31 cellular contexts compared by ENCODE assay signal in the genomic region with DNA sequence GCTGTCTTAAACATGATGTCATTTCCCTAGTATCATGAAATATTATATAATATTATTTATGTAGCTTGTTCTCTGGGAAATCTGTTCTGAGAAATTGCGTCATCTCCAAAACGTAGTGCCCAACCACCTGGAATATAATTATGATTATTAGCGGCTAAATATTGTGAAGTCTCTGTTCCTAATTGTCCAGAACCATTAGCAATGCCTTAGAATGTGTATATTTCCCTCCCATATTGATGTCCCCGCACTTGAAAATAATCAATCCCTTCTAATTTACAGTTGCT. TPM values are rescaled to one million over a fixed set of nuclear protein-coding genes. Genes with fewer than 3 reads are reported as not detected.
"Had no signal": no experiment of that assay in that cellular context is flagged by ENCODE, and none has a peak within 500 bp of the region (broad histone marks: within the 10 kb centered on the region; RNA-seq: fewer than 3 reads in every experiment).

No MANE protein-coding gene starts in this region.

- ATAC-seq: activated naive CD8-positive, alpha-beta T cell treated with anti-CD3 and anti-CD28 coated beads, Interleukin-2, amount 50 U/mL, for 24 hours; activated T-cell treated with anti-CD3 and anti-CD28 coated beads, Interleukin-2, amount 50 U/mL, for 4 hours; activated T-helper 17 cell treated with anti-CD3 and anti-CD28 coated beads, Interleukin-2, amount 50 U/mL, for 72 hours; body of pancreas had no signal

- FAIRE-seq: astrocyte, bronchial epithelial cell, colon had no signal

- H3K27ac Mint-ChIP-seq: activated naive CD4-positive, alpha-beta T cell treated with anti-CD3 and anti-CD28 coated beads for 36 hours; activated naive CD4-positive, alpha-beta T cell treated with anti-CD3 and anti-CD28 coated beads, Interleukin-2, amount 10 ng/mL, durations not matched to agents 7 days and 5 days; activated naive CD4-positive, alpha-beta T cell treated with anti-CD3 and anti-CD28 coated beads, Interleukin-2, amount 50 U/mL, for 24 hours; activated naive CD4-positive, alpha-beta T cell treated with anti-CD3 and anti-CD28 coated beads, Interleukin-2, amount 50 U/mL, for 72 hours; activated naive CD8-positive, alpha-beta T cell; activated naive CD8-positive, alpha-beta T cell treated with anti-CD3 and anti-CD28 coated beads for 36 hours; activated naive CD8-positive, alpha-beta T cell treated with anti-CD3 and anti-CD28 coated beads, Interleukin-2, amount 10 ng/mL, durations not matched to agents 7 days and 5 days; activated naive CD8-positive, alpha-beta T cell treated with anti-CD3 and anti-CD28 coated beads, Interleukin-2, amount 50 U/mL, for 24 hours; activated T-cell treated with anti-CD3 and anti-CD28 coated beads, Interleukin-2, amount 50 U/mL, for 72 hours; activated T-helper 1 cell treated with anti-CD3 and anti-CD28 coated beads, Interleukin-12 subunit alpha, Interleukin-12 subunit beta, Interleukin-2, Interleukin-4 antibody, amounts not matched to agents 30 ng/mL and 10 ng/mL and 1 ng/mL, durations not matched to agents 14 hours and 24 hours and 36 hours; activated T-helper 17 cell treated with anti-CD3 and anti-CD28 coated beads, Interleukin-2, amount 50 U/mL, for 72 hours; activated T-helper 2 cell treated with anti-CD3 and anti-CD28 coated beads, Interferon-gamma antibody, Interleukin-2, Interleukin-4, amounts not matched to agents 10 μg/mL and 5 μg/mL and 100 μg/mL, durations not matched to agents 14 hours and 24 hours and 36 hours; brain had no signal

- H3K36me3 ChIP-seq: adrenal gland, ascending aorta, brain microvascular endothelial cell, breast epithelium, cardiac muscle cell had no signal

- H3K4me1 ChIP-seq: adrenal gland, ascending aorta, body of pancreas, breast epithelium had no signal

- H3K36me3 Mint-ChIP-seq: activated naive CD4-positive, alpha-beta T cell treated with anti-CD3 and anti-CD28 coated beads, Interleukin-2, amount 10 ng/mL, durations not matched to agents 7 days and 5 days; activated naive CD4-positive, alpha-beta T cell treated with anti-CD3 and anti-CD28 coated beads, Interleukin-2, amount 50 U/mL, for 24 hours; activated naive CD8-positive, alpha-beta T cell; activated naive CD8-positive, alpha-beta T cell treated with anti-CD3 and anti-CD28 coated beads for 36 hours; activated naive CD8-positive, alpha-beta T cell treated with anti-CD3 and anti-CD28 coated beads, Interleukin-2, amount 10 ng/mL, durations not matched to agents 7 days and 5 days; brain had no signal

- H3K9me3 ChIP-seq: adrenal gland, ascending aorta, body of pancreas had no signal

- DNase-seq: activated gamma-delta T cell, cerebellar nuclear complex had no signal

- H3K4me3 ChIP-seq: adrenal gland, ascending aorta, body of pancreas, breast epithelium, cardiac muscle cell had no signal

- H3K4me1 Mint-ChIP-seq: activated naive CD4-positive, alpha-beta T cell treated with anti-CD3 and anti-CD28 coated beads, Interleukin-2, amount 10 ng/mL, durations not matched to agents 7 days and 5 days; activated naive CD4-positive, alpha-beta T cell treated with anti-CD3 and anti-CD28 coated beads, Interleukin-2, amount 50 U/mL, for 24 hours; activated naive CD8-positive, alpha-beta T cell treated with anti-CD3 and anti-CD28 coated beads for 36 hours; activated naive CD8-positive, alpha-beta T cell treated with anti-CD3 and anti-CD28 coated beads, Interleukin-2, amount 10 ng/mL, durations not matched to agents 7 days and 5 days; activated naive CD8-positive, alpha-beta T cell treated with anti-CD3 and anti-CD28 coated beads, Interleukin-2, amount 50 U/mL, for 24 hours; activated T-helper 17 cell treated with anti-CD3 and anti-CD28 coated beads, Interleukin-2, amount 50 U/mL, for 72 hours; central memory CD8-positive, alpha-beta T cell had no signal

- H3K27me3 ChIP-seq: ascending aorta, body of pancreas, brain microvascular endothelial cell, cardiac muscle cell had no signal

- H3K4me3 Mint-ChIP-seq: activated naive CD4-positive, alpha-beta T cell treated with anti-CD3 and anti-CD28 coated beads for 36 hours; activated naive CD4-positive, alpha-beta T cell treated with anti-CD3 and anti-CD28 coated beads, Interleukin-2, amount 10 ng/mL, durations not matched to agents 7 days and 5 days; activated naive CD4-positive, alpha-beta T cell treated with anti-CD3 and anti-CD28 coated beads, Interleukin-2, amount 50 U/mL, for 24 hours; activated naive CD8-positive, alpha-beta T cell; activated naive CD8-positive, alpha-beta T cell treated with anti-CD3 and anti-CD28 coated beads for 36 hours; activated naive CD8-positive, alpha-beta T cell treated with anti-CD3 and anti-CD28 coated beads, Interleukin-2, amount 10 ng/mL, durations not matched to agents 7 days and 5 days; activated naive CD8-positive, alpha-beta T cell treated with anti-CD3 and anti-CD28 coated beads, Interleukin-2, amount 50 U/mL, for 24 hours; activated T-cell treated with anti-CD3 and anti-CD28 coated beads, Interleukin-2, amount 50 U/mL, for 4 hours; activated T-cell treated with anti-CD3 and anti-CD28 coated beads, Interleukin-2, amount 50 U/mL, for 72 hours; activated T-helper 1 cell treated with anti-CD3 and anti-CD28 coated beads, Interleukin-12 subunit alpha, Interleukin-12 subunit beta, Interleukin-2, Interleukin-4 antibody, amounts not matched to agents 30 ng/mL and 10 ng/mL and 1 ng/mL, durations not matched to agents 14 hours and 24 hours and 36 hours; activated T-helper 17 cell treated with anti-CD3 and anti-CD28 coated beads, Interleukin-2, amount 50 U/mL, for 72 hours; brain; central memory CD8-positive, alpha-beta T cell had no signal

- H3K27ac ChIP-seq: adrenal gland, ascending aorta, body of pancreas, brain microvascular endothelial cell, breast epithelium, cardiac muscle cell had no signal

- H3K9me3 Mint-ChIP-seq: activated naive CD4-positive, alpha-beta T cell treated with anti-CD3 and anti-CD28 coated beads for 36 hours; activated naive CD4-positive, alpha-beta T cell treated with anti-CD3 and anti-CD28 coated beads, Interleukin-2, amount 10 ng/mL, durations not matched to agents 7 days and 5 days; activated naive CD4-positive, alpha-beta T cell treated with anti-CD3 and anti-CD28 coated beads, Interleukin-2, amount 50 U/mL, for 24 hours; activated naive CD4-positive, alpha-beta T cell treated with anti-CD3 and anti-CD28 coated beads, Interleukin-2, amount 50 U/mL, for 72 hours; activated naive CD8-positive, alpha-beta T cell treated with anti-CD3 and anti-CD28 coated beads for 36 hours; activated naive CD8-positive, alpha-beta T cell treated with anti-CD3 and anti-CD28 coated beads, Interleukin-2, amount 10 ng/mL, durations not matched to agents 7 days and 5 days; activated naive CD8-positive, alpha-beta T cell treated with anti-CD3 and anti-CD28 coated beads, Interleukin-2, amount 50 U/mL, for 24 hours; activated T-cell treated with anti-CD3 and anti-CD28 coated beads, Interleukin-2, amount 50 U/mL, for 4 hours; activated T-cell treated with anti-CD3 and anti-CD28 coated beads, Interleukin-2, amount 50 U/mL, for 72 hours; activated T-helper 1 cell treated with anti-CD3 and anti-CD28 coated beads, Interleukin-12 subunit alpha, Interleukin-12 subunit beta, Interleukin-2, Interleukin-4 antibody, amounts not matched to agents 30 ng/mL and 10 ng/mL and 1 ng/mL, durations not matched to agents 14 hours and 24 hours and 36 hours; activated T-helper 17 cell treated with anti-CD3 and anti-CD28 coated beads, Interleukin-2, amount 50 U/mL, for 72 hours; activated T-helper 2 cell treated with anti-CD3 and anti-CD28 coated beads, Interferon-gamma antibody, Interleukin-2, Interleukin-4, amounts not matched to agents 10 μg/mL and 5 μg/mL and 100 μg/mL, durations not matched to agents 14 hours and 24 hours and 36 hours; central memory CD8-positive, alpha-beta T cell had no signal

RNA-seq across cellular contexts. Expression of a gene that starts 54.4 kb away (rescaled TPM):
- total RNA-seq: activated naive CD4-positive, alpha-beta T cell treated with anti-CD3 and anti-CD28 coated beads for 36 hours; activated naive CD4-positive, alpha-beta T cell treated with anti-CD3 and anti-CD28 coated beads, Interleukin-2, amount 50 U/mL, for 72 hours; activated naive CD8-positive, alpha-beta T cell treated with anti-CD3 and anti-CD28 coated beads for 36 hours; activated naive CD8-positive, alpha-beta T cell treated with anti-CD3 and anti-CD28 coated beads, Interleukin-2, amount 10 ng/mL, durations not matched to agents 7 days and 5 days; activated T-cell treated with anti-CD3 and anti-CD28 coated beads, Interleukin-2, amount 50 U/mL, for 4 hours; activated T-cell treated with anti-CD3 and anti-CD28 coated beads, Interleukin-2, amount 50 U/mL, for 72 hours; activated T-helper 1 cell treated with anti-CD3 and anti-CD28 coated beads, Interleukin-12 subunit alpha, Interleukin-12 subunit beta, Interleukin-2, Interleukin-4 antibody, amounts not matched to agents 30 ng/mL and 10 ng/mL and 1 ng/mL, durations not matched to agents 14 hours and 24 hours and 36 hours; activated T-helper 17 cell treated with anti-CD3 and anti-CD28 coated beads, Interleukin-2, amount 50 U/mL, for 72 hours; activated T-helper 2 cell treated with anti-CD3 and anti-CD28 coated beads, Interferon-gamma antibody, Interleukin-2, Interleukin-4, amounts not matched to agents 10 μg/mL and 5 μg/mL and 100 μg/mL, durations not matched to agents 14 hours and 24 hours and 36 hours; adrenal gland; aorta; ascending aorta; astrocyte; body of pancreas; breast epithelium; bronchial epithelial cell; cardiac muscle cell; cardiac septum; cerebellum; chondrocyte had no signal
- polyA plus RNA-seq: adipose tissue, adrenal gland, aorta, cardiac muscle cell had no signal
